ENCODE assay signal across 8 cellular contexts in genomic region chrX:119690921-119691716, GRCh38. TPM values are rescaled to one million over a fixed set of nuclear protein-coding genes. Genes with fewer than 3 reads are reported as not detected.
A peak's percentile ranks its signal among the peaks of the same experiment; 100 is the strongest.
DNase-seq lines count a peak whose midpoint lies in the region; ATAC-seq lines count a peak whose summit lies in the region.

No MANE protein-coding gene starts in this region.

- H3K36me3 Mint-ChIP-seq in activated naive CD4-positive, alpha-beta T cell treated with anti-CD3 and anti-CD28 coated beads, Interleukin-2, amount 10 ng/mL, durations not matched to agents 7 days and 5 days = peaks cover 35% of the 10 kb centered on the region

- H3K36me3 ChIP-seq in NT2/D1 (ENCODE audit: insufficient read depth, insufficient read length, low read length) (no peaks in the 10 kb centered on the region), aorta (ENCODE audit: control insufficient read depth in 1 of 2, insufficient read depth in 2 of 2, low read length in 1 of 2) (no peaks in the 10 kb centered on the region)

- H3K27ac ChIP-seq in aorta (ENCODE audit: low read depth in 1 of 2, low read length in 2 of 2) = no peak overlapping the region

- H3K9me3 ChIP-seq in NT2/D1 (ENCODE audit: insufficient read depth, low read length) (no peaks in the 10 kb centered on the region), mononuclear cell (ENCODE audit: low read depth, low read length) (no peaks in the 10 kb centered on the region), aorta (ENCODE audit: control insufficient read depth, low read length) (no peaks in the 10 kb centered on the region)

- CTCF ChIA-PET in activated naive CD4-positive, alpha-beta T cell treated with anti-CD3 and anti-CD28 coated beads, Interleukin-2, amount 10 ng/mL, durations not matched to agents 7 days and 5 days (lab: Charles Lee) = interaction anchor here (0.9 to 2.5 kb wide), 4 partner anchors 8 to 37 kb away, joined by 3 to 13 read pairs (median 6); no protein-coding TSS in a partner anchor

- H3K9me3 Mint-ChIP-seq in activated naive CD4-positive, alpha-beta T cell treated with anti-CD3 and anti-CD28 coated beads, Interleukin-2, amount 10 ng/mL, durations not matched to agents 7 days and 5 days = no peaks in the 10 kb centered on the region

- H3K27me3 ChIP-seq in NT2/D1 (ENCODE audit: insufficient read depth, insufficient read length) (peaks cover 13% of the 10 kb centered on the region), mononuclear cell (ENCODE audit: insufficient read depth, low read length) (no peaks in the 10 kb centered on the region), aorta (ENCODE audit: control insufficient read depth in 1 of 2, insufficient read depth in 2 of 2, low read length in 1 of 2) (peaks cover 0 to 2% of the 10 kb centered on the region in 2 donors)

- peak overlapping the region; percentile 100 for H3K27ac Mint-ChIP-seq in activated naive CD4-positive, alpha-beta T cell treated with anti-CD3 and anti-CD28 coated beads, Interleukin-2, amount 10 ng/mL, durations not matched to agents 7 days and 5 days

- H3K4me3 ChIP-seq in NT2/D1 (ENCODE audit: insufficient read length, low read depth) (peak overlapping the region; percentile 77), mononuclear cell (ENCODE audit: low read length) (peak overlapping the region; percentile 58), aorta (ENCODE audit: low read length in 2 of 2) (no peak overlapping the region)

- peaks cover 5% of the 10 kb centered on the region for H3K27me3 Mint-ChIP-seq in activated naive CD4-positive, alpha-beta T cell treated with anti-CD3 and anti-CD28 coated beads, Interleukin-2, amount 10 ng/mL, durations not matched to agents 7 days and 5 days

- peak overlapping the region; percentile 91 for H3K4me3 Mint-ChIP-seq in activated naive CD4-positive, alpha-beta T cell treated with anti-CD3 and anti-CD28 coated beads, Interleukin-2, amount 10 ng/mL, durations not matched to agents 7 days and 5 days

- intact Hi-C loops in aorta (cut with DNase I) = no loop called here
- intact Hi-C loops in head of caudate nucleus (cut with DNase I) = no loop called here

- H3K9ac ChIP-seq in NT2/D1 (ENCODE audit: insufficient read length, low read depth) = peak overlapping the region; percentile 61

- ATAC-seq in aorta (ENCODE audit: low FRiP score) = no peak
- no peak for ATAC-seq in HG03439 (IDR thresholded peaks at IDR 0.05; ENCODE audit: unreplicated experiment)
- no peak for ATAC-seq in HG03159 (IDR thresholded peaks at IDR 0.05; ENCODE audit: unreplicated experiment)

- WGBS in aorta, 2 donors = 59 to 78% methylated on average over 8 of the region's 8 CpGs

- peaks cover 4% of the 10 kb centered on the region for H3K4me1 ChIP-seq in NT2/D1 (ENCODE audit: insufficient read depth, insufficient read length)
- H3K4me1 ChIP-seq in mononuclear cell (ENCODE audit: insufficient read depth, low read length) = peaks cover 57% of the 10 kb centered on the region
- H3K4me1 ChIP-seq in aorta (ENCODE audit: control insufficient read depth in 1 of 2, insufficient read depth in 2 of 2, low read length in 2 of 2) = no peaks in the 10 kb centered on the region

- H3K4me1 Mint-ChIP-seq in activated naive CD4-positive, alpha-beta T cell treated with anti-CD3 and anti-CD28 coated beads, Interleukin-2, amount 10 ng/mL, durations not matched to agents 7 days and 5 days = peaks cover 45% of the 10 kb centered on the region

- DNase-seq in Daoy (ENCODE audit: low read depth) (peak; percentile 24), NT2/D1 (ENCODE audit: low read depth, low spot score) (no peak), aorta (no peak), head of caudate nucleus (no peak)
- DNase-seq in activated naive CD4-positive, alpha-beta T cell treated with anti-CD3 and anti-CD28 coated beads, Interleukin-2, amount 10 ng/mL, durations not matched to agents 7 days and 5 days = peak; percentile 80

RNA-seq across cellular contexts. Expression of gene SEPTIN6, which starts 1.8 kb away (rescaled TPM):
- total RNA-seq in Daoy (2014; rRNA removed; shearing (Covaris generic)) = 10.2 and 11.1 TPM in 2 replicates
- 141 TPM for total RNA-seq in mononuclear cell
- total RNA-seq in aorta = 10 to 100 TPM; 19.0 to 23.7 TPM
- polyA plus RNA-seq in aorta = 1 to 10 TPM; 4.5 to 6.4 TPM

Comparison
In these comparisons a context has a peak if more than half of its experiments do, and no peak if none do; other contexts are left out.
1. DNase-seq: peak in Daoy (single experiment) and activated naive CD4-positive, alpha-beta T cell treated with anti-CD3 and anti-CD28 coated beads, Interleukin-2, amount 10 ng/mL, durations not matched to agents 7 days and 5 days (single experiment); none in NT2/D1 (single experiment), aorta (0 of 2) and head of caudate nucleus (0 of 42).
2. H3K4me3 ChIP-seq: peak in NT2/D1 (single experiment) and mononuclear cell (single experiment); none in aorta (0 of 2).